8 cellular contexts compared by ENCODE assay signal in genomic region chr10:79562135-79562756, GRCh38.
DNase-seq lines count a peak whose midpoint lies in the region; ATAC-seq and TF ChIP-seq lines count a peak whose summit lies in the region.

No MANE protein-coding gene starts in this region.

- H3K4me3 ChIP-seq in astrocyte of the spinal cord (ENCODE audit: low read depth, low read length) (no peak overlapping the region), iPS DF 6.9 (ENCODE audit: low read length) (no peak overlapping the region)

- TF ChIP-seq CTCF in astrocyte of the spinal cord (IDR thresholded peaks at IDR 0.05; ENCODE audit: low read depth, low read length): peak; percentile 98

- no peaks in the 10 kb centered on the region for H3K36me3 ChIP-seq in iPS DF 6.9 (ENCODE audit: control insufficient read depth, insufficient read depth, low read length)

- H3K27ac ChIP-seq in iPS DF 6.9 (ENCODE audit: low read length): no peak overlapping the region

- DNase-seq in DMS153 (lab: John Stamatoyannopoulos, UW) (peak; percentile 9), KG1 (lab: John Stamatoyannopoulos, UW) (peak; percentile 41), T-helper 1 cell (peak in 4 of 5 donors; percentile 28 to 77 (median 42)), astrocyte of the spinal cord (ENCODE audit: low read depth, low spot score) (peak; percentile 49), iPS DF 6.9 (ENCODE audit: low read depth, low spot score) (peak; percentile 60), GF-D8 (lab: John Stamatoyannopoulos, UW) (no peak)
- DNase-seq in stimulated activated CD4-positive, alpha-beta T cell treated with anti-CD3 and anti-CD28 coated beads, Interleukin-12 subunit alpha, Interleukin-12 subunit beta, amount 100 ng/mL, for 48 hours (ENCODE audit: low read depth in 2 of 3, low spot score in 1 of 3): peak; percentile 35 to 56 (median 49)

- in situ Hi-C loops in astrocyte of the spinal cord (cut with HindIII; ENCODE audit: low sequenced_read_pairs): no loop called here

- no peaks in the 10 kb centered on the region for H3K9me3 ChIP-seq in iPS DF 6.9 (ENCODE audit: control insufficient read depth, insufficient read depth, low read length)

- peak; percentile 76 for ATAC-seq in GM21526 (IDR thresholded peaks at IDR 0.05; ENCODE audit: low FRiP score, unreplicated experiment)

- WGBS in iPS DF 6.9 (ENCODE audit: insufficient coverage, insufficient read length): no CpG with 5 or more reads among the region's 17 CpGs

- H3K27me3 ChIP-seq in iPS DF 6.9 (ENCODE audit: control insufficient read depth, insufficient read depth, low read length): no peaks in the 10 kb centered on the region

- H3K4me1 ChIP-seq in iPS DF 6.9 (ENCODE audit: control insufficient read depth, insufficient read depth, low read length): no peaks in the 10 kb centered on the region
